In the genomic region with DNA sequence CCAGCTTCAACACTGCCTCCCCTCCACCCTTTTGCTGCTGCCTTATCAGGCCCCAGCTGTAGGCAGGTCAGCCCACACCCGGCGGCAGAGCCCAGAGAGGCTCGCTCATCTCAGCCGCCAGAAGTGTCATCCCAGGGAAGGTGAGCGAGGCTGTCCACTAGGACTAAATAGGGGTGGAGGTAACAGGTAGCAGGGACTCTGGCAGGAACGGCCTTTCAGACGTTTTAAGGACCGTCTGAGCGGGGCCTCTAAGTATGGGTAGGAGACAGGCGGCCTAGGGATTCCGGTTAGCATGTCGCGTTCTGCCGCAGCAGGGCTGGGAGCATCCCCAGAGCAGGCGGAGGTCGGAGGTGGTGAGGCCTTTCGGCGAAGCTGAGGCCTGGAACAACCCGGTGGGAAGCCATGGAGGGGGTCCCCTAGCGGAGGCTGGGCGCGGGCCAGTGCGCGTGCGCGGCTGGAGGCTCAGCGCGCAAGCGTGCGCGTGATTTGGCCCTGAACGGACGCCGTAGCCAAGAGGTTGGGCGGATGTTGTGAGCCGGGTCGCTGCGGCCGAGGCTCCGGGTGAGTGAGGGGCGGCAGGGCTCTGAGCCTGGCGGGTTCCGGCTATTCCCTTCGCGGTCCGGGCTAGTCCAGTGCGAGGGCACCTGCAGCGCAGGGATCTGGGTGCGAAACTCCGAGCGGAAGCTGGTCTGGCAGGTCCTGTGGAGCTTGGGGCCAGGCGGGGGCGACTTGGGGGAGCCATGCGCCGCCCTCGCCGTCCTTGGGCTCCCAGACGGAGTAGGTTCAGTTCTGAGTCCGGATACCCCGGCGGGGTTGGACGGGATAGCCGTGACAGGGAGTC, we compare ENCODE assay signal across 8 cellular contexts. TPM values are rescaled to one million over a fixed set of nuclear protein-coding genes. Genes with fewer than 3 reads are reported as not detected.
DNase-seq lines count a peak whose midpoint lies in the region; ATAC-seq and TF ChIP-seq lines count a peak whose summit lies in the region.

A gene (minus strand): TSS at position 429 of the 841 bp plus-strand sequence. CDS start 783 bp downstream, outside the sequence.
A gene (plus strand): TSS at position 512 of the 841 bp plus-strand sequence. CDS start 1,609 bp downstream, outside the sequence.

- peaks cover 2% of the 10 kb centered on the region for H3K27me3 ChIP-seq in kidney epithelial cell (ENCODE audit: control insufficient read depth, insufficient read depth, low read length)

- ATAC-seq in GM18517 (IDR thresholded peaks at IDR 0.05; ENCODE audit: unreplicated experiment) (peak; percentile 56), HG03097 (IDR thresholded peaks at IDR 0.05; ENCODE audit: low FRiP score, unreplicated experiment) (peak; percentile 44)

- DNase-seq in caudate nucleus (lab: John Stamatoyannopoulos, UW) (no peak), kidney epithelial cell (ENCODE audit: low read depth) (peak; percentile 45), SW 1271 (lab: John Stamatoyannopoulos, UW) (no peak), AML-193 (lab: John Stamatoyannopoulos, UW) (no peak)
- peak; percentile 85 to 89 (median 88) for DNase-seq in stimulated activated CD4-positive, alpha-beta T cell treated with anti-CD3 and anti-CD28 coated beads, Interleukin-1b, Interleukin-23, amount 100 ng/mL, for 24 hours (ENCODE audit: low read depth in 4 of 4, low spot score in 1 of 4)

- peak; percentile 45 for TF ChIP-seq CTCF in kidney epithelial cell (IDR thresholded peaks at IDR 0.05; ENCODE audit: insufficient read depth, low read length, poor library complexity, severe bottlenecking)

- H3K36me3 ChIP-seq in kidney epithelial cell (ENCODE audit: control insufficient read depth, insufficient read depth, low read length) = peaks cover under 1% of the 10 kb centered on the region

- peak within 1 kb of the TSS; percentile 88 for H3K4me3 ChIP-seq in kidney epithelial cell (ENCODE audit: low read depth, low read length)

- H3K27ac ChIP-seq in caudate nucleus (ENCODE audit: low read depth, low read length) = peak within 1 kb of the TSS; percentile 74

- intact Hi-C loops in T-helper 2 cell treated with Interferon-gamma antibody and Interleukin-4, amounts not matched to agents 100 ng/mL and 5 ng/mL, for 36 hours (cut with micrococcal nuclease) = loop anchor here (1.0 kb wide), 1 partner anchor 15 kb away; a partner anchor contains a TSS

RNA-seq across cellular contexts. Expression of the first gene that starts in this region (rescaled TPM):
- 9.3 and 10.4 TPM in 2 replicates for total RNA-seq in T-helper 2 cell treated with Interferon-gamma antibody and Interleukin-4, amounts not matched to agents 100 ng/mL and 5 ng/mL, for 36 hours
- total RNA-seq in kidney epithelial cell = 12.4 and 21.6 TPM in 2 replicates

RNA-seq across cellular contexts. Expression of the second gene that starts in this region (rescaled TPM):
- total RNA-seq in T-helper 2 cell treated with Interferon-gamma antibody and Interleukin-4, amounts not matched to agents 100 ng/mL and 5 ng/mL, for 36 hours = 44.1 and 50.0 TPM in 2 replicates
- total RNA-seq in kidney epithelial cell = 30.0 and 30.8 TPM in 2 replicates

Comparison
In these comparisons a context has a peak if more than half of its experiments do, and no peak if none do; other contexts are left out.
1. DNase-seq: peak in kidney epithelial cell (single experiment) and stimulated activated CD4-positive, alpha-beta T cell treated with anti-CD3 and anti-CD28 coated beads, Interleukin-1b, Interleukin-23, amount 100 ng/mL, for 24 hours (4 of 4); none in caudate nucleus (0 of 61), SW 1271 (0 of 2) and AML-193 (0 of 2).